20 cellular contexts compared by ENCODE assay signal in genomic region chr13:79549355-79550106, GRCh38.
DNase-seq lines count a peak whose midpoint lies in the region; ATAC-seq and TF ChIP-seq lines count a peak whose summit lies in the region.
"Had no signal": no experiment of that assay in that cellular context is flagged by ENCODE, and none has a peak within 500 bp of the region (broad histone marks: within the 10 kb centered on the region; RNA-seq: fewer than 3 reads in every experiment).

No MANE protein-coding gene starts in this region.

- intact Hi-C loops in prostate gland (cut with DNase I): no loop called here

- H3K4me1 ChIP-seq in SJCRH30 (peaks cover 44% of the 10 kb centered on the region), upper lobe of left lung (peaks cover 0 to 5% (median 2%) of the 10 kb centered on the region in 4 donors), prostate gland (replicated peaks) (no peaks in the 10 kb centered on the region)
- H3K4me1 ChIP-seq: uterus had no signal

- TF ChIP-seq CTCF in AG10803 (conservative IDR thresholded peaks at IDR 0.05; ENCODE audit: low read length): no peak
- TF ChIP-seq CTCF in mesothelial cell of epicardium (IDR thresholded peaks at IDR 0.05; ENCODE audit: unreplicated experiment): no peak
- TF ChIP-seq CTCF in upper lobe of left lung (IDR thresholded peaks at IDR 0.05): no peak
- TF ChIP-seq CTCF in prostate gland (IDR thresholded peaks at IDR 0.05): no peak

- H3K27ac Mint-ChIP-seq in mesothelial cell of epicardium: peak overlapping the region; percentile 88
- H3K27ac Mint-ChIP-seq: B cell had no signal

- ATAC-seq in upper lobe of left lung (ENCODE audit: low FRiP score in 2 of 2): no peak
- ATAC-seq: left colon, right cardiac atrium had no signal

- H3K36me3 ChIP-seq in SJCRH30 (peaks cover 16% of the 10 kb centered on the region), upper lobe of left lung (no peaks in the 10 kb centered on the region), prostate gland (no peaks in the 10 kb centered on the region)
- H3K36me3 ChIP-seq: uterus had no signal

- TF ChIP-seq POLR2A in upper lobe of left lung (IDR thresholded peaks at IDR 0.05) (no peak), prostate gland (IDR thresholded peaks at IDR 0.05) (no peak)

- H3K4me3 ChIP-seq in AG10803 (ENCODE audit: low read length) (no peak overlapping the region), SJCRH30 (peak overlapping the region; percentile 0; the same call in 1 of the 2 replicates), upper lobe of left lung (no peak overlapping the region), prostate gland (no peak overlapping the region)
- H3K4me3 ChIP-seq: uterus had no signal

- no peaks in the 10 kb centered on the region for H3K9me3 Mint-ChIP-seq in mesothelial cell of epicardium
- H3K9me3 Mint-ChIP-seq: central memory CD8-positive, alpha-beta T cell had no signal

- H3K4me1 Mint-ChIP-seq in mesothelial cell of epicardium: peaks cover 16% of the 10 kb centered on the region
- H3K4me1 Mint-ChIP-seq: B cell had no signal

- no peak overlapping the region for H3K4me3 Mint-ChIP-seq in mesothelial cell of epicardium
- H3K4me3 Mint-ChIP-seq: B cell; central memory CD8-positive, alpha-beta T cell had no signal

- DNase-seq in AG10803 (ENCODE audit: low read depth): peak; percentile 21
- DNase-seq in SJCRH30: peak; percentile 19 to 74
- DNase-seq in dedifferentiated amniotic fluid mesenchymal stem cell (ENCODE audit: extremely low spot score): peak; percentile 34
- DNase-seq in mesothelial cell of epicardium (ENCODE audit: low spot score in 2 of 2, unreplicated experiment in 2 of 2): no peak
- DNase-seq in upper lobe of left lung: no peak
- DNase-seq in mesenteric fat pad (ENCODE audit: low spot score): no peak
- no peak for DNase-seq in middle frontal gyrus (ENCODE audit: extremely low spot score, low spot score)
- no peak for DNase-seq in prostate gland (ENCODE audit: low spot score)
- DNase-seq: activated CD4-positive, alpha-beta T cell treated with anti-CD3 and anti-CD28 coated beads, Interleukin-2, amount 50 U/mL, for 48 hours; activated effector memory CD4-positive, alpha-beta T cell treated with anti-CD3 and anti-CD28 coated beads, Interleukin-2, amount 50 U/mL, for 16 hours; COR-L47; GOT3; left colon; NCI-H187; NCI-H82; right cardiac atrium; stimulated activated CD8-positive, alpha-beta memory T cell treated with anti-CD3 and anti-CD28 coated beads, Interleukin-4, amount 100 ng/mL, for 48 hours; uterus had no signal

- peaks cover 6% of the 10 kb centered on the region for H3K36me3 Mint-ChIP-seq in mesothelial cell of epicardium

- H3K27me3 ChIP-seq in SJCRH30 (no peaks in the 10 kb centered on the region), upper lobe of left lung (no peaks in the 10 kb centered on the region), prostate gland (replicated peaks; ENCODE audit: insufficient read depth) (no peaks in the 10 kb centered on the region)
- H3K27me3 ChIP-seq: uterus had no signal

- 60 to 76% methylated on average over 2 of the region's 2 CpGs for WGBS in upper lobe of left lung, 2 donors
- WGBS in prostate gland: 63% methylated on average over 2 of the region's 2 CpGs

- H3K27ac ChIP-seq in SJCRH30: peak overlapping the region; percentile 86
- H3K27ac ChIP-seq in upper lobe of left lung: no peak overlapping the region
- H3K27ac ChIP-seq in prostate gland: no peak overlapping the region
- H3K27ac ChIP-seq: uterus had no signal

- no peaks in the 10 kb centered on the region; the same call in 1 of the 2 replicates for H3K9me3 ChIP-seq in SJCRH30 (replicated peaks)
- no peaks in the 10 kb centered on the region for H3K9me3 ChIP-seq in upper lobe of left lung
- no peaks in the 10 kb centered on the region for H3K9me3 ChIP-seq in prostate gland
- H3K9me3 ChIP-seq: uterus had no signal

- TF ChIP-seq EP300 in upper lobe of left lung (IDR thresholded peaks at IDR 0.05): no peak

- no peaks in the 10 kb centered on the region for H3K27me3 Mint-ChIP-seq in mesothelial cell of epicardium (ENCODE audit: low read depth)
- H3K27me3 Mint-ChIP-seq: B cell; central memory CD8-positive, alpha-beta T cell had no signal

Comparison
In these comparisons a context has a peak if more than half of its experiments do, and no peak if none do; other contexts are left out.
1. DNase-seq: peak in AG10803 (single experiment), SJCRH30 (2 of 2) and dedifferentiated amniotic fluid mesenchymal stem cell (single experiment); none in mesothelial cell of epicardium (0 of 2), upper lobe of left lung (0 of 2), mesenteric fat pad (single experiment), middle frontal gyrus (single experiment) and prostate gland (single experiment).